Comparison of ENCODE assay signal across 15 cellular contexts in genomic region chr21:39061766-39062165, GRCh38.
DNase-seq lines count a peak whose midpoint lies in the region; ATAC-seq, FAIRE-seq and TF ChIP-seq lines count a peak whose summit lies in the region.
"Had no signal": no experiment of that assay in that cellular context is flagged by ENCODE, and none has a peak within 500 bp of the region (broad histone marks: within the 10 kb centered on the region; RNA-seq: fewer than 3 reads in every experiment).

No MANE protein-coding gene starts in this region.

- ATAC-seq in IMR-90 (ENCODE audit: low read depth) (no peak), K562 (peak; percentile 66; the same call in 2 of the 3 replicates), HG02798 (IDR thresholded peaks at IDR 0.05; ENCODE audit: poor library complexity, unreplicated experiment) (no peak)
- ATAC-seq: HCT116 had no signal

- no peak overlapping the region for H2BK15ac ChIP-seq in IMR-90 (ENCODE audit: low read depth, low read length)

- H2AK5ac ChIP-seq in IMR-90 (ENCODE audit: low read depth, low read length) = peak overlapping the region; percentile 27; the same call in 1 of the 2 replicates
- no peak overlapping the region for H2AK5ac ChIP-seq in trophoblast cell (ENCODE audit: low read length)

- H3K27me3 ChIP-seq in IMR-90 (ENCODE audit: control insufficient read depth, insufficient read depth, low read length) (peaks cover 5% of the 10 kb centered on the region), K562 (ENCODE audit: control insufficient read depth in 2 of 2, insufficient read depth in 2 of 2, low read length in 2 of 2) (peaks cover 32 to 55% of the 10 kb centered on the region in 2 experiments), trophoblast cell (ENCODE audit: insufficient read depth, low read length) (no peaks in the 10 kb centered on the region)

- H3K4me3 ChIP-seq in IMR-90 (ENCODE audit: insufficient read depth, low read depth, low read length) = no peak overlapping the region
- H3K4me3 ChIP-seq in K562 = no peak overlapping the region
- H3K4me3 ChIP-seq in trophoblast cell (ENCODE audit: low read depth, low read length) = no peak overlapping the region
- H3K4me3 ChIP-seq: GM23248 had no signal

- H3K18ac ChIP-seq in IMR-90 (ENCODE audit: low read depth, low read length) (no peak overlapping the region), trophoblast cell (ENCODE audit: low read length) (no peak overlapping the region)

- no peak for TF ChIP-seq EP300 in K562 (IDR thresholded peaks at IDR 0.05; ENCODE audit: low read length)

- no peak overlapping the region for H3K14ac ChIP-seq in IMR-90 (replicated peaks; ENCODE audit: low read depth, low read length)
- no peak overlapping the region for H3K14ac ChIP-seq in trophoblast cell (ENCODE audit: low read length)

- 92% methylated on average over 4 of the region's 10 CpGs; no CpG with 5 or more reads in 1 of the 2 experiments for WGBS in IMR-90 (ENCODE audit: extremely low coverage in 2 of 2, insufficient read length in 1 of 2), 2 experiments
- under 1% methylated on average over 10 of the region's 10 CpGs for WGBS in K562 (ENCODE audit: insufficient coverage, low coverage, missing lambda C conversion rate)
- no CpG with 5 or more reads among the region's 10 CpGs for WGBS in trophoblast cell (ENCODE audit: extremely low coverage, insufficient coverage, insufficient read length)

- no peak overlapping the region for H4K12ac ChIP-seq in trophoblast cell (ENCODE audit: low read depth, low read length)

- TF ChIP-seq RAD21 in IMR-90 (IDR thresholded peaks at IDR 0.05; ENCODE audit: low read length) (no peak), K562 (CRISPR knock-in tag; conservative IDR thresholded peaks at IDR 0.05 in 1 of 2, IDR thresholded peaks at IDR 0.05 in 1 of 2) (peak in 1 of 2 experiments; percentile 18; a peak in 1 of 4 replicates)

- H3K79me1 ChIP-seq in IMR-90 (ENCODE audit: low read depth in 1 of 2, low read length in 2 of 2) (no peaks in the 10 kb centered on the region), trophoblast cell (ENCODE audit: low read length) (no peaks in the 10 kb centered on the region)

- POLR2A ChIA-PET in IMR-90 (lab: Charles Lee; ENCODE audit: unreplicated experiment) (no interaction called here), K562 (lab: Yijun Ruan, JAX) (interaction anchor here (1.1 kb wide), 1 partner anchor 11 kb away, joined by 3 read pairs; no protein-coding TSS in a partner anchor)

- dilution Hi-C loops in IMR-90 (cut with HindIII; ENCODE audit: low sequenced_read_pairs, unreplicated experiment) = no loop called here

- H2BK20ac ChIP-seq in IMR-90 (ENCODE audit: low read depth, low read length) = no peak overlapping the region

- in situ Hi-C loops in IMR-90 (cut with MboI; ENCODE audit: low sequenced_read_pairs) (no loop called here), K562 (cut with MboI) (no loop called here)

- H3K56ac ChIP-seq in IMR-90 (ENCODE audit: extremely low read depth, insufficient read depth, low read length) = no peak overlapping the region

- H3K4ac ChIP-seq in IMR-90 (ENCODE audit: low read depth, low read length) (no peak overlapping the region), trophoblast cell (ENCODE audit: low read depth, low read length) (no peak overlapping the region)

- H3K36me3 ChIP-seq in IMR-90 (ENCODE audit: control insufficient read depth, insufficient read depth, low read length) (no peaks in the 10 kb centered on the region), K562 (ENCODE audit: control insufficient read depth, insufficient read depth, low read length) (no peaks in the 10 kb centered on the region), trophoblast cell (ENCODE audit: control insufficient read depth in 1 of 2, insufficient read depth in 2 of 2, low read length in 2 of 2) (no peaks in the 10 kb centered on the region)
- H3K36me3 ChIP-seq: BE2C had no signal

- H2BK120ac ChIP-seq in IMR-90 (ENCODE audit: low read depth, low read length) = no peak overlapping the region
- H2BK120ac ChIP-seq in trophoblast cell (ENCODE audit: insufficient read depth, low read length, poor library complexity) = no peak overlapping the region

- H4K20me1 ChIP-seq in IMR-90 (ENCODE audit: insufficient read depth, low read length) = no peaks in the 10 kb centered on the region
- 0 out of 2 replicates have a peak, but pooled peaks cover 8% of the 10 kb centered on the region for H4K20me1 ChIP-seq in K562 (replicated peaks; ENCODE audit: control insufficient read depth, insufficient read depth, low read length)

- no peak for FAIRE-seq in K562 (lab: Jason Lieb, UNC)
- FAIRE-seq: A204.1, GM12891, H54 had no signal

- no peak overlapping the region for H4K5ac ChIP-seq in IMR-90 (ENCODE audit: low read depth, low read length)

- H2AK9ac ChIP-seq in IMR-90 (replicated peaks; ENCODE audit: low read depth, low read length, poor library complexity) = peak overlapping the region; percentile 10

- BruUV-seq in IMR-90 (replicated peaks; lab: Mats Ljungman, UMichigan) (no TSS peak), K562 (replicated peaks; lab: Mats Ljungman, UMichigan) (no TSS peak)

- no peaks in the 10 kb centered on the region for H3K9me1 ChIP-seq in IMR-90 (ENCODE audit: insufficient read depth, low read length)
- no peaks in the 10 kb centered on the region for H3K9me1 ChIP-seq in K562 (ENCODE audit: control insufficient read depth, insufficient read depth, low read length)

- peaks cover 2% of the 10 kb centered on the region for H3K4me1 ChIP-seq in IMR-90 (ENCODE audit: control insufficient read depth, insufficient read depth, low read length)
- H3K4me1 ChIP-seq in K562 (replicated peaks in 1 of 2; ENCODE audit: control insufficient read depth in 2 of 2, insufficient read depth in 2 of 2, low read length in 2 of 2) = no peaks in the 10 kb centered on the region
- no peaks in the 10 kb centered on the region for H3K4me1 ChIP-seq in trophoblast cell (ENCODE audit: control insufficient read depth in 1 of 2, insufficient read depth in 2 of 2, low read length in 2 of 2)
- H3K4me1 ChIP-seq: BE2C had no signal

- H4K8ac ChIP-seq in IMR-90 (ENCODE audit: low read depth in 2 of 2, low read length in 2 of 2) (no peak overlapping the region), trophoblast cell (ENCODE audit: low read depth, low read length) (no peak overlapping the region)

- H3K4me2 ChIP-seq in IMR-90 (ENCODE audit: low read depth, low read length) = no peak overlapping the region
- no peak overlapping the region for H3K4me2 ChIP-seq in K562 (ENCODE audit: insufficient read depth, low read length)
- no peak overlapping the region for H3K4me2 ChIP-seq in trophoblast cell (ENCODE audit: low read length)

- no peak overlapping the region for H4K91ac ChIP-seq in IMR-90 (ENCODE audit: insufficient read depth, low read depth, low read length)
- no peak overlapping the region for H4K91ac ChIP-seq in trophoblast cell (ENCODE audit: low read depth, low read length)

- H3K79me2 ChIP-seq in K562 (ENCODE audit: control insufficient read depth, insufficient read depth, low read length) (no peaks in the 10 kb centered on the region), trophoblast cell (ENCODE audit: control insufficient read depth, insufficient read depth, low read length, poor library complexity) (no peaks in the 10 kb centered on the region)

- CTCF ChIA-PET in IMR-90 (lab: Yijun Ruan, JAX) (no interaction called here), K562 (lab: Yijun Ruan, JAX; ENCODE audit: low intra/inter-chr PET ratio) (interaction anchor here (0.7 kb wide), 1 partner anchor 354 kb away, joined by 3 read pairs; no protein-coding TSS in a partner anchor)

- H3K9ac ChIP-seq in IMR-90 (ENCODE audit: low read depth, low read length) (no peak overlapping the region), K562 (ENCODE audit: insufficient read depth in 1 of 2, low read depth in 2 of 2, low read length in 2 of 2) (no peak overlapping the region), trophoblast cell (ENCODE audit: low read length) (no peak overlapping the region)
- H3K9ac ChIP-seq: GM23248 had no signal

- H2BK5ac ChIP-seq in IMR-90 (ENCODE audit: low read depth, low read length, poor library complexity, severe bottlenecking) (no peak overlapping the region), trophoblast cell (ENCODE audit: low read depth, low read length, poor library complexity) (no peak overlapping the region)

- intact Hi-C loops in IMR-90 (cut with micrococcal nuclease) (loop anchor here (10.0 kb wide), 1 partner anchor 553 kb away; the partner anchor contains the start of gene B3GALT5), K562 (cut with micrococcal nuclease) (no loop called here)

- H3K9me3 ChIP-seq in IMR-90 (ENCODE audit: control insufficient read depth, insufficient read depth, low read length) = peaks cover 8% of the 10 kb centered on the region
- H3K9me3 ChIP-seq in K562 (replicated peaks; ENCODE audit: control insufficient read depth, insufficient read depth, low read depth, low read length) = no peaks in the 10 kb centered on the region
- peaks cover 9% of the 10 kb centered on the region for H3K9me3 ChIP-seq in trophoblast cell (ENCODE audit: insufficient read depth, low read depth, low read length)
- H3K9me3 ChIP-seq: BE2C had no signal

- TF ChIP-seq POLR2A in IMR-90 (IDR thresholded peaks at IDR 0.05; ENCODE audit: low read depth, low read length) (no peak), K562 (conservative IDR thresholded peaks at IDR 0.05) (no peak)

- no peak overlapping the region for H2BK12ac ChIP-seq in trophoblast cell (ENCODE audit: low read length)

- no peak overlapping the region for H2AFZ ChIP-seq in IMR-90 (replicated peaks; ENCODE audit: low read length, poor library complexity)
- no peak overlapping the region for H2AFZ ChIP-seq in K562 (ENCODE audit: low read depth, low read length)
- H2AFZ ChIP-seq in trophoblast cell (ENCODE audit: insufficient read depth, low read length, poor library complexity) = no peak overlapping the region
- H2AFZ ChIP-seq: GM23248 had no signal

- H3K23ac ChIP-seq in IMR-90 (ENCODE audit: low read depth, low read length) (no peak overlapping the region), trophoblast cell (ENCODE audit: low read length) (no peak overlapping the region)

- TF ChIP-seq CTCF in IMR-90 (conservative IDR thresholded peaks at IDR 0.05; ENCODE audit: low read depth, low read length) (no peak), K562 (IDR thresholded peaks at IDR 0.05 in 2 of 3, conservative IDR thresholded peaks at IDR 0.05 in 1 of 3; ENCODE audit: insufficient read depth in 2 of 3, low read depth in 1 of 3, low read length in 3 of 3) (peak in 1 of 3 experiments; percentile 17; a peak in 2 of 6 replicates)

- H3K27ac ChIP-seq in IMR-90 (ENCODE audit: insufficient read depth, low read length) (no peak overlapping the region), K562 (ENCODE audit: extremely low read depth, low read depth, low read length) (no peak overlapping the region), trophoblast cell (ENCODE audit: low read depth, low read length) (no peak overlapping the region)
- H3K27ac ChIP-seq: C4-2B, GM23248 had no signal

- DNase-seq in IMR-90 (no peak), K562 (ENCODE audit: extremely low read depth in 1 of 4, low spot score in 3 of 4) (no peak), trophoblast cell (peak; percentile 49 to 53), NCI-H524 treated with DMSO at 0.1 percent for 48 hours (lab: John Stamatoyannopoulos, UW) (no peak), NCI-H1417 (lab: John Stamatoyannopoulos, UW) (no peak), NCI-H2196 (lab: John Stamatoyannopoulos, UW; ENCODE audit: unreplicated experiment) (no peak)
- DNase-seq: BE2C, DMS79, GM23248 had no signal

TF ChIP-seq in K562, 482 proteins besides CTCF, POLR2A, EP300 and RAD21 (continues in another document):
- TF ChIP-seq FOSL1 (tag; conservative IDR thresholded peaks at IDR 0.05) (no peak), TEAD2 (tag; IDR thresholded peaks at IDR 0.05) (no peak)

Comparison
In these comparisons a context has a peak if more than half of its experiments do, and no peak if none do; other contexts are left out.
1. DNase-seq: peak in trophoblast cell (2 of 2); none in IMR-90 (single experiment), K562 (0 of 4), NCI-H524 treated with DMSO at 0.1 percent for 48 hours (single experiment), NCI-H1417 (0 of 3) and NCI-H2196 (single experiment).